ENCODE assay signal across 6 cellular contexts in the genomic region with DNA sequence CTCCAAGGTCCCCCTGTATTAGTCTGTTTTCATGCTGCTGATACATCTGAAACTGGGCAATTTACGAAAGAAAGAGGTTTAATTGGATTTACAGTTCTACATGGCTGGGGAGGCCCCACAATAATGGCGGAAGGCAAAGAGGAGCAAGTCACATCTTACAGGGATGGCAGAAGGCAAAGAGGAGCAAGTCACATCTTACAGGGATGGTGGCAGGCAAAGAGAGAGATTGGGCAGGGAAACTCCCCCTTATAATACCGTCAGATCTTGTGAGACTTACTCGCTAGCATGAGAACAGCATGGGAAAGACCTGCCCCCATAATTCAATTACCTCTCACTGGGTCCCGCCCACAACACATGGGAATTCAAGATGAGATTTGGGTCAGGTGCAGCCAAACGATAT.
"Had no signal": no experiment of that assay in that cellular context is flagged by ENCODE, and none has a peak within 500 bp of the region (broad histone marks: within the 10 kb centered on the region; RNA-seq: fewer than 3 reads in every experiment).

No MANE protein-coding gene starts in this region.

- DNase-seq: IMR-90, KBM-7, KG1 had no signal

- H3K4me2 ChIP-seq: KMS-11 had no signal

- H3K27ac ChIP-seq: HL-60, KMS-11 had no signal

- FAIRE-seq: HTR-8/SVneo had no signal

- H3K9ac ChIP-seq: KMS-11 had no signal
